1 cellular context compared by ENCODE assay signal in the genomic region with DNA sequence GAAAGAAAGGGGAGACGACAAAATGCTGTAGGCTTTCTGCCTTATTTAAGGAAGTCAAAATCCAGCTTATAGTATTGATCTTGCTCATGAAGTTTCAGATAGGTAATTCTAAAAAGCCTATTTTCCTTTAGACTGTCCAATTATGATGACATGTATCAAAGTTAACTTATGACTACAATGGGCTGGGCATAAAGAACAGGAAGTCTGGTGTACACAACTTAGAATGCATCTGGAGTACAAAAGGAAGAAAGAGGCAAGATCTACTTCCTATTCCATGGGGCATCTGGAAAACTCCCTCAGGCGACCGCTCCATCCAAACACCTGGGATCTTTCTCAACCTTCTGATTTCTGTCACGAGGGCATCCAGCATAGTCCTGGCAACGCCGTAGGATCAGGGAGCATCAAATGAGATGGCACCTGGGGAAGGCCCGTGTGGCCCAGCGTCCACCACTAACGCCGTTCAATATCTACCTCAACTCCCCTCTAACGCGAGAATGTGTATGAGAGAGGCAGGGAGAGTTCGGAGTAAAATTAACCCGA.
TF ChIP-seq lines count a peak whose summit lies in the region.

No MANE protein-coding gene starts in this region.

TF ChIP-seq in K562, 482 proteins besides CTCF, POLR2A, EP300 and RAD21:
- TF ChIP-seq RFX7 (CRISPR knock-in tag; IDR thresholded peaks at IDR 0.05), result no peak
- no peak for TF ChIP-seq SRSF3 (IDR thresholded peaks at IDR 0.05; ENCODE audit: insufficient read depth, low read length)
- TF ChIP-seq, protein P1, sequence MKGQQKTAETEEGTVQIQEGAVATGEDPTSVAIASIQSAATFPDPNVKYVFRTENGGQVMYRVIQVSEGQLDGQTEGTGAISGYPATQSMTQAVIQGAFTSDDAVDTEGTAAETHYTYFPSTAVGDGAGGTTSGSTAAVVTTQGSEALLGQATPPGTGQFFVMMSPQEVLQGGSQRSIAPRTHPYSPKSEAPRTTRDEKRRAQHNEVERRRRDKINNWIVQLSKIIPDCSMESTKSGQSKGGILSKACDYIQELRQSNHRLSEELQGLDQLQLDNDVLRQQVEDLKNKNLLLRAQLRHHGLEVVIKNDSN (CRISPR knock-in tag; IDR thresholded peaks at IDR 0.05), result no peak
- peak; percentile 36; the same call in 1 of the 2 replicates for TF ChIP-seq CHD2 (IDR thresholded peaks at IDR 0.05; ENCODE audit: low read depth, low read length)
- TF ChIP-seq PCBP1 (IDR thresholded peaks at IDR 0.05; ENCODE audit: low read depth, low read length, poor library complexity, severe bottlenecking), result no peak
- no peak for TF ChIP-seq CTBP1 (IDR thresholded peaks at IDR 0.05; ENCODE audit: borderline replicate concordance)
- TF ChIP-seq SPI1 (IDR thresholded peaks at IDR 0.05; ENCODE audit: borderline replicate concordance, low read depth, low read length), result 0 out of 2 replicates have a peak, but pooled peaks have one; percentile 16
- 0 out of 2 replicates have a peak, but pooled peaks have one; percentile 37 for TF ChIP-seq ZBTB1 (CRISPR knock-in tag; IDR thresholded peaks at IDR 0.05; ENCODE audit: borderline replicate concordance, low read depth)
- no peak for TF ChIP-seq CTCFL (IDR thresholded peaks at IDR 0.05; ENCODE audit: borderline replicate concordance, insufficient read depth, low read depth, low read length, poor library complexity, severe bottlenecking)
- TF ChIP-seq CHD1 (IDR thresholded peaks at IDR 0.05; ENCODE audit: low read length), result peak; percentile 15
- no peak for TF ChIP-seq CHAMP1 (IDR thresholded peaks at IDR 0.05)
- no peak for TF ChIP-seq HDAC6 (IDR thresholded peaks at IDR 0.05; ENCODE audit: low read depth, low read length)
- TF ChIP-seq ZEB2 (IDR thresholded peaks at IDR 0.05), result 0 out of 2 replicates have a peak, but pooled peaks have one; percentile 21
- TF ChIP-seq SREBF1 (IDR thresholded peaks at IDR 0.05; ENCODE audit: borderline replicate concordance, low read depth, low read length), result no peak
- TF ChIP-seq, protein P2, sequence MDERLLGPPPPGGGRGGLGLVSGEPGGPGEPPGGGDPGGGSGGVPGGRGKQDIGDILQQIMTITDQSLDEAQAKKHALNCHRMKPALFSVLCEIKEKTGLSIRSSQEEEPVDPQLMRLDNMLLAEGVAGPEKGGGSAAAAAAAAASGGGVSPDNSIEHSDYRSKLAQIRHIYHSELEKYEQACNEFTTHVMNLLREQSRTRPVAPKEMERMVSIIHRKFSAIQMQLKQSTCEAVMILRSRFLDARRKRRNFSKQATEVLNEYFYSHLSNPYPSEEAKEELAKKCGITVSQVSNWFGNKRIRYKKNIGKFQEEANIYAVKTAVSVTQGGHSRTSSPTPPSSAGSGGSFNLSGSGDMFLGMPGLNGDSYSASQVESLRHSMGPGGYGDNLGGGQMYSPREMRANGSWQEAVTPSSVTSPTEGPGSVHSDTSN (CRISPR knock-in tag; IDR thresholded peaks at IDR 0.05; ENCODE audit: low read depth), result no peak
- TF ChIP-seq, protein P2 (tag; conservative IDR thresholded peaks at IDR 0.05; ENCODE audit: low read depth), result no peak
